ENCODE assay signal across 1 cellular context in genomic region chr15:25787855-25788521, GRCh38.
TF ChIP-seq lines count a peak whose summit lies in the region.

No MANE protein-coding gene starts in this region.

TF ChIP-seq in HepG2, 621 proteins besides CTCF, POLR2A, EP300 and RAD21 (continued from another document and continues in another):
- TF ChIP-seq DMAP1 (CRISPR knock-in tag; IDR thresholded peaks at IDR 0.05) (no peak), ZNF782 (CRISPR knock-in tag; IDR thresholded peaks at IDR 0.05; ENCODE audit: borderline replicate concordance) (no peak), ZNF691 (CRISPR knock-in tag; IDR thresholded peaks at IDR 0.05; ENCODE audit: borderline replicate concordance, low read depth) (no peak), ZNF556 (CRISPR knock-in tag; IDR thresholded peaks at IDR 0.05; ENCODE audit: borderline replicate concordance) (no peak), AKAP8 (CRISPR knock-in tag; IDR thresholded peaks at IDR 0.05) (no peak), RXRB (CRISPR knock-in tag; IDR thresholded peaks at IDR 0.05; ENCODE audit: borderline replicate concordance) (peak; percentile 21; the same call in 1 of the 2 replicates), ZNF605 (CRISPR knock-in tag; IDR thresholded peaks at IDR 0.05) (no peak), CHD2 (IDR thresholded peaks at IDR 0.05; ENCODE audit: low read depth, low read length) (no peak), CEBPG (CRISPR knock-in tag; IDR thresholded peaks at IDR 0.05) (no peak), ZZZ3 (CRISPR knock-in tag; IDR thresholded peaks at IDR 0.05; ENCODE audit: borderline replicate concordance) (no peak), MLX (CRISPR knock-in tag; IDR thresholded peaks at IDR 0.05) (no peak), FOSL2 (CRISPR knock-in tag; IDR thresholded peaks at IDR 0.05) (peak; percentile 96), ZBTB40 (IDR thresholded peaks at IDR 0.05) (no peak), ZBTB40 (CRISPR knock-in tag; IDR thresholded peaks at IDR 0.05) (0 out of 2 replicates have a peak, but pooled peaks have one; percentile 36), HNRNPL (IDR thresholded peaks at IDR 0.05; ENCODE audit: low read depth, low read length) (no peak), MTF2 (CRISPR knock-in tag; IDR thresholded peaks at IDR 0.05; ENCODE audit: borderline replicate concordance) (no peak), ZNF543 (CRISPR knock-in tag; IDR thresholded peaks at IDR 0.05) (no peak), BHLHE40 (IDR thresholded peaks at IDR 0.05; ENCODE audit: low read length) (no peak), TFDP2 (CRISPR knock-in tag; IDR thresholded peaks at IDR 0.05) (no peak), HOXA7 (CRISPR knock-in tag; IDR thresholded peaks at IDR 0.05) (no peak), NR2F6 (IDR thresholded peaks at IDR 0.05) (peak; percentile 41), NR2F6 (CRISPR knock-in tag; IDR thresholded peaks at IDR 0.05) (no peak), HOXD1 (CRISPR knock-in tag; IDR thresholded peaks at IDR 0.05) (no peak), ZNF12 (CRISPR knock-in tag; IDR thresholded peaks at IDR 0.05) (no peak), ZBTB38 (CRISPR knock-in tag; IDR thresholded peaks at IDR 0.05) (no peak), FOXM1 (CRISPR knock-in tag; IDR thresholded peaks at IDR 0.05) (no peak), ZNF891 (CRISPR knock-in tag; IDR thresholded peaks at IDR 0.05) (no peak), MTF1 (CRISPR knock-in tag; IDR thresholded peaks at IDR 0.05) (no peak), ZNF441 (CRISPR knock-in tag; IDR thresholded peaks at IDR 0.05; ENCODE audit: borderline replicate concordance) (no peak), SP1 (IDR thresholded peaks at IDR 0.05) (no peak), SP1 (CRISPR knock-in tag; IDR thresholded peaks at IDR 0.05) (no peak), SALL1 (CRISPR knock-in tag; IDR thresholded peaks at IDR 0.05) (no peak), HDAC1 (CRISPR knock-in tag; IDR thresholded peaks at IDR 0.05) (0 out of 2 replicates have a peak, but pooled peaks have one; percentile 27), THRA (CRISPR knock-in tag; IDR thresholded peaks at IDR 0.05; ENCODE audit: borderline replicate concordance) (no peak)
- TF ChIP-seq, protein P1, sequence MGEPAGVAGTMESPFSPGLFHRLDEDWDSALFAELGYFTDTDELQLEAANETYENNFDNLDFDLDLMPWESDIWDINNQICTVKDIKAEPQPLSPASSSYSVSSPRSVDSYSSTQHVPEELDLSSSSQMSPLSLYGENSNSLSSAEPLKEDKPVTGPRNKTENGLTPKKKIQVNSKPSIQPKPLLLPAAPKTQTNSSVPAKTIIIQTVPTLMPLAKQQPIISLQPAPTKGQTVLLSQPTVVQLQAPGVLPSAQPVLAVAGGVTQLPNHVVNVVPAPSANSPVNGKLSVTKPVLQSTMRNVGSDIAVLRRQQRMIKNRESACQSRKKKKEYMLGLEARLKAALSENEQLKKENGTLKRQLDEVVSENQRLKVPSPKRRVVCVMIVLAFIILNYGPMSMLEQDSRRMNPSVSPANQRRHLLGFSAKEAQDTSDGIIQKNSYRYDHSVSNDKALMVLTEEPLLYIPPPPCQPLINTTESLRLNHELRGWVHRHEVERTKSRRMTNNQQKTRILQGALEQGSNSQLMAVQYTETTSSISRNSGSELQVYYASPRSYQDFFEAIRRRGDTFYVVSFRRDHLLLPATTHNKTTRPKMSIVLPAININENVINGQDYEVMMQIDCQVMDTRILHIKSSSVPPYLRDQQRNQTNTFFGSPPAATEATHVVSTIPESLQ (CRISPR knock-in tag; conservative IDR thresholded peaks at IDR 0.05), result no peak
- TF ChIP-seq, protein P2, sequence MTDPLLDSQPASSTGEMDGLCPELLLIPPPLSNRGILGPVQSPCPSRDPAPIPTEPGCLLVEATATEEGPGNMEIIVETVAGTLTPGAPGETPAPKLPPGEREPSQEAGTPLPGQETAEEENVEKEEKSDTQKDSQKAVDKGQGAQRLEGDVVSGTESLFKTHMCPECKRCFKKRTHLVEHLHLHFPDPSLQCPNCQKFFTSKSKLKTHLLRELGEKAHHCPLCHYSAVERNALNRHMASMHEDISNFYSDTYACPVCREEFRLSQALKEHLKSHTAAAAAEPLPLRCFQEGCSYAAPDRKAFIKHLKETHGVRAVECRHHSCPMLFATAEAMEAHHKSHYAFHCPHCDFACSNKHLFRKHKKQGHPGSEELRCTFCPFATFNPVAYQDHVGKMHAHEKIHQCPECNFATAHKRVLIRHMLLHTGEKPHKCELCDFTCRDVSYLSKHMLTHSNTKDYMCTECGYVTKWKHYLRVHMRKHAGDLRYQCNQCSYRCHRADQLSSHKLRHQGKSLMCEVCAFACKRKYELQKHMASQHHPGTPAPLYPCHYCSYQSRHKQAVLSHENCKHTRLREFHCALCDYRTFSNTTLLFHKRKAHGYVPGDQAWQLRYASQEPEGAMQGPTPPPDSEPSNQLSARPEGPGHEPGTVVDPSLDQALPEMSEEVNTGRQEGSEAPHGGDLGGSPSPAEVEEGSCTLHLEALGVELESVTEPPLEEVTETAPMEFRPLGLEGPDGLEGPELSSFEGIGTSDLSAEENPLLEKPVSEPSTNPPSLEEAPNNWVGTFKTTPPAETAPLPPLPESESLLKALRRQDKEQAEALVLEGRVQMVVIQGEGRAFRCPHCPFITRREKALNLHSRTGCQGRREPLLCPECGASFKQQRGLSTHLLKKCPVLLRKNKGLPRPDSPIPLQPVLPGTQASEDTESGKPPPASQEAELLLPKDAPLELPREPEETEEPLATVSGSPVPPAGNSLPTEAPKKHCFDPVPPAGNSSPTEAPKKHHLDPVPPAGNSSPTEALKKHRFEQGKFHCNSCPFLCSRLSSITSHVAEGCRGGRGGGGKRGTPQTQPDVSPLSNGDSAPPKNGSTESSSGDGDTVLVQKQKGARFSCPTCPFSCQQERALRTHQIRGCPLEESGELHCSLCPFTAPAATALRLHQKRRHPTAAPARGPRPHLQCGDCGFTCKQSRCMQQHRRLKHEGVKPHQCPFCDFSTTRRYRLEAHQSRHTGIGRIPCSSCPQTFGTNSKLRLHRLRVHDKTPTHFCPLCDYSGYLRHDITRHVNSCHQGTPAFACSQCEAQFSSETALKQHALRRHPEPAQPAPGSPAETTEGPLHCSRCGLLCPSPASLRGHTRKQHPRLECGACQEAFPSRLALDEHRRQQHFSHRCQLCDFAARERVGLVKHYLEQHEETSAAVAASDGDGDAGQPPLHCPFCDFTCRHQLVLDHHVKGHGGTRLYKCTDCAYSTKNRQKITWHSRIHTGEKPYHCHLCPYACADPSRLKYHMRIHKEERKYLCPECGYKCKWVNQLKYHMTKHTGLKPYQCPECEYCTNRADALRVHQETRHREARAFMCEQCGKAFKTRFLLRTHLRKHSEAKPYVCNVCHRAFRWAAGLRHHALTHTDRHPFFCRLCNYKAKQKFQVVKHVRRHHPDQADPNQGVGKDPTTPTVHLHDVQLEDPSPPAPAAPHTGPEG (CRISPR knock-in tag; IDR thresholded peaks at IDR 0.05), result no peak
